ENCODE assay signal across 1 cellular context in the genomic region with DNA sequence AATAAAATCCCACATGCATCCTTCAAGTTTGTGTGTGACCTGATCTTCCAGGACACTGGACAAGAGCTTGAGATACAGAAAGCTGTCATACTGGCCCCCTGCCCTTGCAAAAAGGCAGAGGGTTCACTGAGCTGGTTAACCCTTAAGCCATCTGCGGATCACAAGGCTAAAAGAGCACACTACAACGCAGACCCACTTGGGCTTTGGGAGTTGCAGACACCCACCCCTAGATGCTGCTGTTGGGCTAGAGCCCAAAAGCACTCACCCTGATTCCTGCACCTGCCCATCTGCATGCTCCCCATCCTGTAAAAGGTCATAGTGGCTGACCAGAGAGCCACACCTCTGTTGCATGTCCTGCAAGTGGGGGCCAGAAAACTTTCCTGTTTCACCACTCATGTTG.
TF ChIP-seq lines count a peak whose summit lies in the region.

No MANE protein-coding gene starts in this region.

TF ChIP-seq in GM23338, 12 proteins besides CTCF, POLR2A, EP300 and RAD21 (continued from another document):
- no peak for TF ChIP-seq ZNF331 (CRISPR knock-in tag; IDR thresholded peaks at IDR 0.05; ENCODE audit: low read depth)
- no peak for TF ChIP-seq STAT1 (IDR thresholded peaks at IDR 0.05; ENCODE audit: unreplicated experiment)
TF ChIP-seq in GM23338: peak in this region for 0.
